ENCODE assay signal across 8 cellular contexts in the genomic region with DNA sequence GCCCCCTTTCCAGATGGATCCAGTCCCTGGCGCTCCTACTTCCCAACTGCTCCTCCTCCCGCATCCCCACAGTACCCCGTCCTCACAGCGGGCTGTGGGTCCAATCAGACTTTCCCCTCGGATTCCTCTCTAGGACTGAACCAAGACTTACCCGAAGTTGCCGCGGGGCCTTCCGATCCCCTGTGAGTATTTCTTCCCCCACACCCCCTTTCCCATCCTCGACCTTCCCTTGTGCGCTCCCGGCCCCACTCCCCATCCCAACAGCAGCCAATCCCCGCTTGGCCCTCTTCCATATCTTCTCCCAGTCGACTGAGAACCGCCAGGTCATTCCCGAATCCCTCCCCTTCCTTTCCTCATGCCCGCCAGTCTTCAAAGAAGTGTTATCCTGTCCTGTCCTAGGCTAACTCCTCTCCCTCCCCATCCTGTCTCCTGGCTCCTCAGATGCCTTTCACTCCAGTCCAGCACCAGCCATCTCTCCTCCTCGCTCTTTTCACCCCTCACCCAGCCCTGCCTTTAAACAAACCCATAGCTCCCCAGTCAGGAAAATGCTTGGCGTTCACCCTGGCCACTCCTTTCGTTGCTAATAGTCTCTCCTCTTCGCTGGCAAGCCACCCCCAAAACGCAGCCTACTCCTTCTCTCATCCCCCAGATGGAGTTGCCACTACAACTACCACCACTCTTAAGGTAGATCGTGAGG. TPM values are rescaled to one million over a fixed set of nuclear protein-coding genes. Genes with fewer than 3 reads are reported as not detected.
DNase-seq lines count a peak whose midpoint lies in the region; ATAC-seq, FAIRE-seq and TF ChIP-seq lines count a peak whose summit lies in the region.

No MANE protein-coding gene starts in this region.

- H4K12ac ChIP-seq in trophoblast cell (ENCODE audit: low read depth, low read length), result peak overlapping the region; percentile 84

- H3K18ac ChIP-seq in trophoblast cell (ENCODE audit: low read length), result peak overlapping the region; percentile 52

- H2AK5ac ChIP-seq in trophoblast cell (ENCODE audit: low read length), result peak overlapping the region; percentile 82

- H3K23ac ChIP-seq in trophoblast cell (ENCODE audit: low read length), result no peak overlapping the region

- CTCF ChIA-PET in CD4-positive, alpha-beta T cell (lab: Charles Lee), result interaction anchor here (0.9 to 1.2 kb wide), 3 partner anchors 22 to 65 kb away, joined by 3 read pairs; a partner anchor contains a TSS
- CTCF ChIA-PET in activated CD8-positive, alpha-beta T cell treated with anti-CD3 and anti-CD28 coated beads, Interleukin-2, amount 10 ng/mL, durations not matched to agents 7 days and 5 days (lab: Charles Lee), result interaction anchor here (0.9 to 1.5 kb wide), 6 partner anchors 10 to 65 kb away, joined by 3 to 9 read pairs (median 4); no protein-coding TSS in a partner anchor

- peaks cover 43% of the 10 kb centered on the region for H3K36me3 Mint-ChIP-seq in CD4-positive, alpha-beta T cell (ENCODE audit: low read depth)
- H3K36me3 Mint-ChIP-seq in activated CD8-positive, alpha-beta T cell treated with anti-CD3 and anti-CD28 coated beads, Interleukin-2, amount 10 ng/mL, durations not matched to agents 7 days and 5 days (ENCODE audit: low read depth), result peaks cover 15% of the 10 kb centered on the region

- intact Hi-C loops in CD4-positive, alpha-beta T cell (cut with DNase I, micrococcal nuclease), result loop anchor here in 1 of 2 experiments (1.0 to 5.0 kb wide), 5 partner anchors 46 to 751 kb away; a partner anchor contains a TSS

- no peaks in the 10 kb centered on the region for H3K9me3 ChIP-seq in CD4-positive, alpha-beta T cell (ENCODE audit: control insufficient read depth, low read length)
- H3K9me3 ChIP-seq in trophoblast cell (ENCODE audit: insufficient read depth, low read depth, low read length), result no peaks in the 10 kb centered on the region

- peaks cover 19% of the 10 kb centered on the region for H3K79me2 ChIP-seq in trophoblast cell (ENCODE audit: control insufficient read depth, insufficient read depth, low read length, poor library complexity)

- no peaks in the 10 kb centered on the region for H3K27me3 Mint-ChIP-seq in CD4-positive, alpha-beta T cell
- no peaks in the 10 kb centered on the region for H3K27me3 Mint-ChIP-seq in activated CD8-positive, alpha-beta T cell treated with anti-CD3 and anti-CD28 coated beads, Interleukin-2, amount 10 ng/mL, durations not matched to agents 7 days and 5 days (ENCODE audit: low read depth)

- H3K79me1 ChIP-seq in trophoblast cell (ENCODE audit: low read length), result peaks cover 21% of the 10 kb centered on the region

- peak overlapping the region; percentile 98 for H3K4me3 Mint-ChIP-seq in CD4-positive, alpha-beta T cell
- peak overlapping the region; percentile 98 for H3K4me3 Mint-ChIP-seq in activated CD8-positive, alpha-beta T cell treated with anti-CD3 and anti-CD28 coated beads, Interleukin-2, amount 10 ng/mL, durations not matched to agents 7 days and 5 days

- peaks cover 12 to 14% of the 10 kb centered on the region in 2 experiments for H3K36me3 ChIP-seq in trophoblast cell (ENCODE audit: control insufficient read depth in 1 of 2, insufficient read depth in 2 of 2, low read length in 2 of 2)

- POLR2A ChIA-PET in CD4-positive, alpha-beta T cell (lab: Charles Lee), result interaction anchor here (0.6 to 1.2 kb wide), 7 partner anchors 27 to 671 kb away, joined by 3 to 29 read pairs (median 3); a partner anchor contains a TSS
- POLR2A ChIA-PET in activated CD8-positive, alpha-beta T cell treated with anti-CD3 and anti-CD28 coated beads, Interleukin-2, amount 10 ng/mL, durations not matched to agents 7 days and 5 days (lab: Charles Lee), result interaction anchor here (0.9 to 1.4 kb wide), 5 partner anchors 12 to 276 kb away, joined by 3 to 4 read pairs (median 3); no protein-coding TSS in a partner anchor

- no CpG with 5 or more reads among the region's 23 CpGs for WGBS in trophoblast cell (ENCODE audit: extremely low coverage, insufficient coverage, insufficient read length)

- peak overlapping the region; percentile 49 for H2BK5ac ChIP-seq in trophoblast cell (ENCODE audit: low read depth, low read length, poor library complexity)

- no peak for TF ChIP-seq CTCF in CD4-positive, alpha-beta T cell (IDR thresholded peaks at IDR 0.05)

- peak overlapping the region; percentile 64 for H4K91ac ChIP-seq in trophoblast cell (ENCODE audit: low read depth, low read length)

- no peaks in the 10 kb centered on the region for H3K9me3 Mint-ChIP-seq in CD4-positive, alpha-beta T cell
- no peaks in the 10 kb centered on the region for H3K9me3 Mint-ChIP-seq in activated CD8-positive, alpha-beta T cell treated with anti-CD3 and anti-CD28 coated beads, Interleukin-2, amount 10 ng/mL, durations not matched to agents 7 days and 5 days (ENCODE audit: insufficient read depth)

- peak overlapping the region; percentile 99 for H3K4me2 ChIP-seq in trophoblast cell (ENCODE audit: low read length)

- no peak for FAIRE-seq in frontal cortex (lab: Jason Lieb, UNC)

- H3K9ac ChIP-seq in trophoblast cell (ENCODE audit: low read length), result peak overlapping the region; percentile 84

- ATAC-seq in CD4-positive, alpha-beta T cell (ENCODE audit: poor library complexity), result no peak
- ATAC-seq in activated CD8-positive, alpha-beta T cell treated with anti-CD3 and anti-CD28 coated beads, Interleukin-2, amount 10 ng/mL, durations not matched to agents 7 days and 5 days, result no peak
- no peak for ATAC-seq in GM21381 (IDR thresholded peaks at IDR 0.05; ENCODE audit: unreplicated experiment)
- ATAC-seq in GM21619 (IDR thresholded peaks at IDR 0.05; ENCODE audit: unreplicated experiment), result no peak

- peak overlapping the region; percentile 88 for H3K27ac Mint-ChIP-seq in CD4-positive, alpha-beta T cell
- H3K27ac Mint-ChIP-seq in activated CD8-positive, alpha-beta T cell treated with anti-CD3 and anti-CD28 coated beads, Interleukin-2, amount 10 ng/mL, durations not matched to agents 7 days and 5 days, result peak overlapping the region; percentile 95

- H3K14ac ChIP-seq in trophoblast cell (ENCODE audit: low read length), result peak overlapping the region; percentile 91

- peak overlapping the region; percentile 58 for H3K4ac ChIP-seq in trophoblast cell (ENCODE audit: low read depth, low read length)

- no peak for DNase-seq in CD4-positive, alpha-beta T cell
- peak; percentile 55 for DNase-seq in HK-2 (ENCODE audit: unreplicated experiment)
- no peak for DNase-seq in activated CD8-positive, alpha-beta T cell treated with anti-CD3 and anti-CD28 coated beads, Interleukin-2, amount 10 ng/mL, durations not matched to agents 7 days and 5 days
- DNase-seq in glomerular visceral epithelial cell (ENCODE audit: extremely low spot score), result peak; percentile 42
- peak in 1 of 2 donors; percentile 10 for DNase-seq in trophoblast cell
- DNase-seq in frontal cortex (ENCODE audit: low spot score in 2 of 2), result no peak

- peak overlapping the region; percentile 80 for H3K4me3 ChIP-seq in trophoblast cell (ENCODE audit: low read depth, low read length)

- H3K27me3 ChIP-seq in CD4-positive, alpha-beta T cell (ENCODE audit: control insufficient read depth, insufficient read depth, low read length), result no peaks in the 10 kb centered on the region
- no peaks in the 10 kb centered on the region for H3K27me3 ChIP-seq in trophoblast cell (ENCODE audit: insufficient read depth, low read length)

- H4K8ac ChIP-seq in trophoblast cell (ENCODE audit: low read depth, low read length), result peak overlapping the region; percentile 70

- peak overlapping the region; percentile 67 for H2AFZ ChIP-seq in trophoblast cell (ENCODE audit: insufficient read depth, low read length, poor library complexity)

- H3K27ac ChIP-seq in CD4-positive, alpha-beta T cell (ENCODE audit: low read depth, low read length), result peak overlapping the region; percentile 70
- peak overlapping the region; percentile 23 for H3K27ac ChIP-seq in trophoblast cell (ENCODE audit: low read depth, low read length)

- peaks cover 14 to 21% of the 10 kb centered on the region in 2 experiments for H3K4me1 ChIP-seq in trophoblast cell (ENCODE audit: control insufficient read depth in 1 of 2, insufficient read depth in 2 of 2, low read length in 2 of 2)

- H2BK120ac ChIP-seq in trophoblast cell (ENCODE audit: insufficient read depth, low read length, poor library complexity), result peak overlapping the region; percentile 25

- H3K4me1 Mint-ChIP-seq in CD4-positive, alpha-beta T cell (ENCODE audit: low read depth), result peaks cover 36% of the 10 kb centered on the region
- peaks cover 54% of the 10 kb centered on the region for H3K4me1 Mint-ChIP-seq in activated CD8-positive, alpha-beta T cell treated with anti-CD3 and anti-CD28 coated beads, Interleukin-2, amount 10 ng/mL, durations not matched to agents 7 days and 5 days (ENCODE audit: low read depth)

- H2BK12ac ChIP-seq in trophoblast cell (ENCODE audit: low read length), result peak overlapping the region; percentile 11

RNA-seq across cellular contexts. Expression of a gene that starts 0.6 kb away (rescaled TPM):
- 1 to 10 TPM; 3.0 to 4.1 TPM for total RNA-seq in CD4-positive, alpha-beta T cell
- 10 to 100 TPM; 12.2 to 13.7 TPM for total RNA-seq in activated CD8-positive, alpha-beta T cell treated with anti-CD3 and anti-CD28 coated beads, Interleukin-2, amount 10 ng/mL, durations not matched to agents 7 days and 5 days
- polyA plus RNA-seq in trophoblast cell (2013), result 42.0 and 44.4 TPM in 2 replicates
- total RNA-seq in frontal cortex, result 3.7 TPM

RNA-seq across cellular contexts. Expression of a gene that starts 0.9 kb away (rescaled TPM):
- total RNA-seq in CD4-positive, alpha-beta T cell, result 10 to 100 TPM; 44.3 to 48.3 TPM
- 10 to 100 TPM; 57.9 to 58.8 TPM for total RNA-seq in activated CD8-positive, alpha-beta T cell treated with anti-CD3 and anti-CD28 coated beads, Interleukin-2, amount 10 ng/mL, durations not matched to agents 7 days and 5 days
- polyA plus RNA-seq in trophoblast cell (2013), result 93.4 and 99.9 TPM in 2 replicates
- total RNA-seq in frontal cortex, result 40.4 TPM

RNA-seq across cellular contexts. Expression of a gene that starts 45.5 kb away (rescaled TPM):
- 1 to 10 TPM; 4.8 to 6.5 TPM for total RNA-seq in CD4-positive, alpha-beta T cell
- 10 to 100 TPM; 25.5 to 27.7 TPM for total RNA-seq in activated CD8-positive, alpha-beta T cell treated with anti-CD3 and anti-CD28 coated beads, Interleukin-2, amount 10 ng/mL, durations not matched to agents 7 days and 5 days
- 13.3 and 13.9 TPM in 2 replicates for polyA plus RNA-seq in trophoblast cell (2013)
- total RNA-seq in frontal cortex, result 19.6 TPM

RNA-seq across cellular contexts. Expression of a gene that starts 45.9 kb away (rescaled TPM):
- 10 to 100 TPM; 20.7 to 21.7 TPM for total RNA-seq in CD4-positive, alpha-beta T cell
- total RNA-seq in activated CD8-positive, alpha-beta T cell treated with anti-CD3 and anti-CD28 coated beads, Interleukin-2, amount 10 ng/mL, durations not matched to agents 7 days and 5 days, result 10 to 100 TPM; 31.8 to 34.9 TPM
- polyA plus RNA-seq in trophoblast cell (2013), result 24.9 and 26.1 TPM in 2 replicates
- 16.3 TPM for total RNA-seq in frontal cortex

Comparison
In these comparisons a context has a peak if more than half of its experiments do, and no peak if none do; other contexts are left out.
1. DNase-seq: peak in HK-2 (single experiment) and glomerular visceral epithelial cell (single experiment); none in CD4-positive, alpha-beta T cell (0 of 10), activated CD8-positive, alpha-beta T cell treated with anti-CD3 and anti-CD28 coated beads, Interleukin-2, amount 10 ng/mL, durations not matched to agents 7 days and 5 days (single experiment) and frontal cortex (0 of 2).